24 cellular contexts compared by ENCODE assay signal in genomic region chr3:193996641-193997089, GRCh38.
DNase-seq lines count a peak whose midpoint lies in the region; ATAC-seq and TF ChIP-seq lines count a peak whose summit lies in the region.
"Had no signal": no experiment of that assay in that cellular context is flagged by ENCODE, and none has a peak within 500 bp of the region (broad histone marks: within the 10 kb centered on the region; RNA-seq: fewer than 3 reads in every experiment).

No MANE protein-coding gene starts in this region.

- no peak overlapping the region for H2BK15ac ChIP-seq in mesendoderm (replicated peaks; ENCODE audit: low read depth)

- H3K9ac ChIP-seq in NT2/D1 (ENCODE audit: insufficient read length, low read depth) (no peak overlapping the region), mesendoderm (ENCODE audit: low read length) (no peak overlapping the region)

- H4K5ac ChIP-seq in mesendoderm (ENCODE audit: low read length), result no peak overlapping the region

- TF ChIP-seq CTCF in fibroblast of villous mesenchyme (IDR thresholded peaks at IDR 0.05; ENCODE audit: insufficient read depth, low read depth, low read length), result no peak
- no peak for TF ChIP-seq CTCF in type B pancreatic cell (conservative IDR thresholded peaks at IDR 0.05)

- H3K4me1 ChIP-seq in NT2/D1 (ENCODE audit: insufficient read depth, insufficient read length) (peaks cover 12% of the 10 kb centered on the region), mesendoderm (ENCODE audit: control insufficient read depth, low read depth, low read length) (peaks cover 14% of the 10 kb centered on the region)
- H3K4me1 ChIP-seq: SJSA1 had no signal

- no CpG with 5 or more reads among the region's 6 CpGs for WGBS in mesendoderm (ENCODE audit: extremely low coverage, insufficient coverage, low lambda C conversion rate)

- no peak overlapping the region for H3K18ac ChIP-seq in mesendoderm (ENCODE audit: low read length)

- ATAC-seq in GM21825 (IDR thresholded peaks at IDR 0.05; ENCODE audit: unreplicated experiment) (no peak), HG03175 (IDR thresholded peaks at IDR 0.05; ENCODE audit: unreplicated experiment) (no peak)
- ATAC-seq: T-helper 17 cell had no signal

- H3K9me3 Mint-ChIP-seq in type B pancreatic cell, result no peaks in the 10 kb centered on the region
- H3K9me3 Mint-ChIP-seq: IgD-negative memory B cell, nephron progenitor cell had no signal

- H3K4me3 Mint-ChIP-seq in type B pancreatic cell, result no peak overlapping the region
- H3K4me3 Mint-ChIP-seq: B cell, IgD-negative memory B cell, nephron progenitor cell, T-helper 17 cell had no signal

- H3K23ac ChIP-seq in mesendoderm (ENCODE audit: low read length), result no peak overlapping the region

- peaks cover 2% of the 10 kb centered on the region for H3K27me3 ChIP-seq in NT2/D1 (ENCODE audit: insufficient read depth, insufficient read length)
- no peaks in the 10 kb centered on the region for H3K27me3 ChIP-seq in mesendoderm (ENCODE audit: insufficient read depth, low read length, poor library complexity)
- H3K27me3 ChIP-seq: SJSA1 had no signal

- no peaks in the 10 kb centered on the region for H3K79me1 ChIP-seq in mesendoderm (ENCODE audit: low read length)

- H3K79me2 ChIP-seq in mesendoderm (ENCODE audit: control insufficient read depth, insufficient read depth, low read length), result no peaks in the 10 kb centered on the region

- H2BK5ac ChIP-seq in mesendoderm (ENCODE audit: low read length), result no peak overlapping the region

- H3K27ac Mint-ChIP-seq in type B pancreatic cell, result no peak overlapping the region
- H3K27ac Mint-ChIP-seq: B cell, IgD-negative memory B cell, nephron progenitor cell, T-helper 17 cell had no signal

- H3K36me3 ChIP-seq in NT2/D1 (ENCODE audit: insufficient read depth, insufficient read length, low read length) (no peaks in the 10 kb centered on the region), mesendoderm (ENCODE audit: control insufficient read depth, insufficient read depth, low read length) (no peaks in the 10 kb centered on the region)
- H3K36me3 ChIP-seq: SJSA1, WERI-Rb-1 had no signal

- no peak overlapping the region for H2BK120ac ChIP-seq in mesendoderm (ENCODE audit: low read depth, low read length)

- H4K8ac ChIP-seq in mesendoderm (ENCODE audit: low read depth, low read length), result no peak overlapping the region

- no peaks in the 10 kb centered on the region for H3K9me3 ChIP-seq in NT2/D1 (ENCODE audit: insufficient read depth, low read length)
- H3K9me3 ChIP-seq: SJSA1 had no signal

- no peak overlapping the region for H3K4me2 ChIP-seq in mesendoderm (ENCODE audit: low read length)
- H3K4me2 ChIP-seq: PC-9 had no signal

- no peaks in the 10 kb centered on the region for H3K36me3 Mint-ChIP-seq in type B pancreatic cell

- H3K4me1 Mint-ChIP-seq in type B pancreatic cell (ENCODE audit: unreplicated experiment), result peaks cover 26% of the 10 kb centered on the region
- H3K4me1 Mint-ChIP-seq: B cell, T-helper 17 cell had no signal

- H3K56ac ChIP-seq in mesendoderm (ENCODE audit: low read length), result peak overlapping the region; percentile 22

- no peak overlapping the region for H3K27ac ChIP-seq in mesendoderm (ENCODE audit: low read depth, low read length)
- H3K27ac ChIP-seq: PC-9, SJSA1, WERI-Rb-1 had no signal

- no peak overlapping the region for H2AK5ac ChIP-seq in mesendoderm (ENCODE audit: low read length)

- H3K4ac ChIP-seq in mesendoderm (ENCODE audit: low read depth, low read length), result no peak overlapping the region

- peaks cover 4% of the 10 kb centered on the region for H3K27me3 Mint-ChIP-seq in type B pancreatic cell

- H3K4me3 ChIP-seq in NT2/D1 (ENCODE audit: insufficient read length, low read depth), result no peak overlapping the region
- H3K4me3 ChIP-seq in fibroblast of villous mesenchyme (ENCODE audit: low read depth, low read length), result no peak overlapping the region
- no peak overlapping the region for H3K4me3 ChIP-seq in mesendoderm (ENCODE audit: low read length)
- H3K4me3 ChIP-seq: PC-9, SJSA1 had no signal

- peak; percentile 72 for DNase-seq in NT2/D1 (ENCODE audit: low read depth, low spot score)
- peak; percentile 59 for DNase-seq in fibroblast of villous mesenchyme (ENCODE audit: low read depth)
- peak; percentile 81 for DNase-seq in mesendoderm
- DNase-seq in activated effector memory CD4-positive, alpha-beta T cell treated with anti-CD3 and anti-CD28 coated beads, Interleukin-2, amount 50 U/mL, for 16 hours, result no peak
- DNase-seq in type B pancreatic cell (ENCODE audit: extremely low spot score, unreplicated experiment), result no peak
- DNase-seq: activated CD4-positive, alpha-beta T cell treated with anti-CD3 and anti-CD28 coated beads, Interleukin-2, amount 50 U/mL, for 48 hours; activated naive CD4-positive, alpha-beta T cell treated with anti-CD3 and anti-CD28 coated beads, Interleukin-2, amount 50 U/mL, for 16 hours; activated T-cell treated with anti-CD3 and anti-CD28 coated beads for 4 hours; aorta; effector CD8-positive, alpha-beta T cell; midbrain; NCI-H187 treated with DMSO at 0.1 percent for 48 hours; NCI-H226; nephron progenitor cell; PC-9; stimulated activated CD4-positive, alpha-beta T cell treated with anti-CD3 and anti-CD28 coated beads, Interleukin-12 subunit alpha, Interleukin-12 subunit beta, amount 100 ng/mL, for 4 hours; stimulated activated CD8-positive, alpha-beta memory T cell treated with anti-CD3 and anti-CD28 coated beads, Interleukin-4, amount 100 ng/mL, for 48 hours; T-helper 17 cell had no signal

Comparison
In these comparisons a context has a peak if more than half of its experiments do, and no peak if none do; other contexts are left out.
1. DNase-seq: peak in NT2/D1 (single experiment), fibroblast of villous mesenchyme (single experiment) and mesendoderm (single experiment); none in activated effector memory CD4-positive, alpha-beta T cell treated with anti-CD3 and anti-CD28 coated beads, Interleukin-2, amount 50 U/mL, for 16 hours (single experiment) and type B pancreatic cell (single experiment).